Comparison of ENCODE assay signal across 1 cellular context in genomic region chr14:23056257-23056955, GRCh38.
TF ChIP-seq lines count a peak whose summit lies in the region.

No MANE protein-coding gene starts in this region.

TF ChIP-seq in HepG2, 621 proteins besides CTCF, POLR2A, EP300 and RAD21 (continued from another document and continues in another):
- TF ChIP-seq ZBTB38 (CRISPR knock-in tag; IDR thresholded peaks at IDR 0.05): peak; percentile 69; the same call in 1 of the 2 replicates
- TF ChIP-seq USF2 (IDR thresholded peaks at IDR 0.05; ENCODE audit: low read depth, low read length): no peak
- no peak for TF ChIP-seq USF2 (CRISPR knock-in tag; IDR thresholded peaks at IDR 0.05; ENCODE audit: borderline replicate concordance)
- TF ChIP-seq ZNF121 (CRISPR knock-in tag; IDR thresholded peaks at IDR 0.05): no peak
- no peak for TF ChIP-seq PRDM4 (CRISPR knock-in tag; IDR thresholded peaks at IDR 0.05; ENCODE audit: borderline replicate concordance)
- TF ChIP-seq, protein P1, sequence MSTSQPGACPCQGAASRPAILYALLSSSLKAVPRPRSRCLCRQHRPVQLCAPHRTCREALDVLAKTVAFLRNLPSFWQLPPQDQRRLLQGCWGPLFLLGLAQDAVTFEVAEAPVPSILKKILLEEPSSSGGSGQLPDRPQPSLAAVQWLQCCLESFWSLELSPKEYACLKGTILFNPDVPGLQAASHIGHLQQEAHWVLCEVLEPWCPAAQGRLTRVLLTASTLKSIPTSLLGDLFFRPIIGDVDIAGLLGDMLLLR (CRISPR knock-in tag; IDR thresholded peaks at IDR 0.05): 0 out of 2 replicates have a peak, but pooled peaks have one; percentile 48
- TF ChIP-seq RXRB (CRISPR knock-in tag; IDR thresholded peaks at IDR 0.05; ENCODE audit: borderline replicate concordance): peak; percentile 63
- TF ChIP-seq POGZ (CRISPR knock-in tag; IDR thresholded peaks at IDR 0.05): no peak
- TF ChIP-seq, protein P2, sequence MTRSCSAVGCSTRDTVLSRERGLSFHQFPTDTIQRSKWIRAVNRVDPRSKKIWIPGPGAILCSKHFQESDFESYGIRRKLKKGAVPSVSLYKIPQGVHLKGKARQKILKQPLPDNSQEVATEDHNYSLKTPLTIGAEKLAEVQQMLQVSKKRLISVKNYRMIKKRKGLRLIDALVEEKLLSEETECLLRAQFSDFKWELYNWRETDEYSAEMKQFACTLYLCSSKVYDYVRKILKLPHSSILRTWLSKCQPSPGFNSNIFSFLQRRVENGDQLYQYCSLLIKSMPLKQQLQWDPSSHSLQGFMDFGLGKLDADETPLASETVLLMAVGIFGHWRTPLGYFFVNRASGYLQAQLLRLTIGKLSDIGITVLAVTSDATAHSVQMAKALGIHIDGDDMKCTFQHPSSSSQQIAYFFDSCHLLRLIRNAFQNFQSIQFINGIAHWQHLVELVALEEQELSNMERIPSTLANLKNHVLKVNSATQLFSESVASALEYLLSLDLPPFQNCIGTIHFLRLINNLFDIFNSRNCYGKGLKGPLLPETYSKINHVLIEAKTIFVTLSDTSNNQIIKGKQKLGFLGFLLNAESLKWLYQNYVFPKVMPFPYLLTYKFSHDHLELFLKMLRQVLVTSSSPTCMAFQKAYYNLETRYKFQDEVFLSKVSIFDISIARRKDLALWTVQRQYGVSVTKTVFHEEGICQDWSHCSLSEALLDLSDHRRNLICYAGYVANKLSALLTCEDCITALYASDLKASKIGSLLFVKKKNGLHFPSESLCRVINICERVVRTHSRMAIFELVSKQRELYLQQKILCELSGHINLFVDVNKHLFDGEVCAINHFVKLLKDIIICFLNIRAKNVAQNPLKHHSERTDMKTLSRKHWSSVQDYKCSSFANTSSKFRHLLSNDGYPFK (CRISPR knock-in tag; IDR thresholded peaks at IDR 0.05; ENCODE audit: borderline replicate concordance): peak; percentile 51; the same call in 1 of the 2 replicates
- no peak for TF ChIP-seq IRX3 (CRISPR knock-in tag; IDR thresholded peaks at IDR 0.05; ENCODE audit: borderline replicate concordance, low read depth)
- TF ChIP-seq NR2F2 (IDR thresholded peaks at IDR 0.05; ENCODE audit: borderline replicate concordance, low read depth): no peak
- no peak for TF ChIP-seq ZNF234 (CRISPR knock-in tag; conservative IDR thresholded peaks at IDR 0.05)
- TF ChIP-seq KDM4B (CRISPR knock-in tag; IDR thresholded peaks at IDR 0.05): peak; percentile 46; the same call in 1 of the 2 replicates
- no peak; the same call in 1 of the 2 replicates for TF ChIP-seq RFX3 (CRISPR knock-in tag; IDR thresholded peaks at IDR 0.05)
- TF ChIP-seq DMAP1 (CRISPR knock-in tag; IDR thresholded peaks at IDR 0.05): no peak; the same call in 1 of the 2 replicates
- TF ChIP-seq, protein P3, sequence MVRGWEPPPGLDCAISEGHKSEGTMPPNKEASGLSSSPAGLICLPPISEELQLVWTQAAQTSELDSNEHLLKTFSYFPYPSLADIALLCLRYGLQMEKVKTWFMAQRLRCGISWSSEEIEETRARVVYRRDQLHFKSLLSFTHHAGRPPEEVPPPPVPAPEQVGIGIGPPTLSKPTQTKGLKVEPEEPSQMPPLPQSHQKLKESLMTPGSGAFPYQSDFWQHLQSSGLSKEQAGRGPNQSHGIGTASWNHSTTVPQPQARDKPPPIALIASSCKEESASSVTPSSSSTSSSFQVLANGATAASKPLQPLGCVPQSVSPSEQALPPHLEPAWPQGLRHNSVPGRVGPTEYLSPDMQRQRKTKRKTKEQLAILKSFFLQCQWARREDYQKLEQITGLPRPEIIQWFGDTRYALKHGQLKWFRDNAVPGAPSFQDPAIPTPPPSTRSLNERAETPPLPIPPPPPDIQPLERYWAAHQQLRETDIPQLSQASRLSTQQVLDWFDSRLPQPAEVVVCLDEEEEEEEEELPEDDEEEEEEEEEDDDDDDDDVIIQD (CRISPR knock-in tag; IDR thresholded peaks at IDR 0.05; ENCODE audit: low read depth): no peak
- TF ChIP-seq, protein P4, sequence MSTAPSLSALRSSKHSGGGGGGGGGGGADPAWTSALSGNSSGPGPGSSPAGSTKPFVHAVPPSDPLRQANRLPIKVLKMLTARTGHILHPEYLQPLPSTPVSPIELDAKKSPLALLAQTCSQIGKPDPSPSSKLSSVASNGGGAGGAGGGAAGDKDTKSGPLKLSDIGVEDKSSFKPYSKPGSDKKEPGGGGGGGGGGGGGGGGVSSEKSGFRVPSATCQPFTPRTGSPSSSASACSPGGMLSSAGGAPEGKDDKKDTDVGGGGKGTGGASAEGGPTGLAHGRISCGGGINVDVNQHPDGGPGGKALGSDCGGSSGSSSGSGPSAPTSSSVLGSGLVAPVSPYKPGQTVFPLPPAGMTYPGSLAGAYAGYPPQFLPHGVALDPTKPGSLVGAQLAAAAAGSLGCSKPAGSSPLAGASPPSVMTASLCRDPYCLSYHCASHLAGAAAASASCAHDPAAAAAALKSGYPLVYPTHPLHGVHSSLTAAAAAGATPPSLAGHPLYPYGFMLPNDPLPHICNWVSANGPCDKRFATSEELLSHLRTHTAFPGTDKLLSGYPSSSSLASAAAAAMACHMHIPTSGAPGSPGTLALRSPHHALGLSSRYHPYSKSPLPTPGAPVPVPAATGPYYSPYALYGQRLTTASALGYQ (CRISPR knock-in tag; IDR thresholded peaks at IDR 0.05): no peak
- TF ChIP-seq, protein P5, sequence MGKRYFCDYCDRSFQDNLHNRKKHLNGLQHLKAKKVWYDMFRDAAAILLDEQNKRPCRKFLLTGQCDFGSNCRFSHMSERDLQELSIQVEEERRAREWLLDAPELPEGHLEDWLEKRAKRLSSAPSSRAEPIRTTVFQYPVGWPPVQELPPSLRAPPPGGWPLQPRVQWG (CRISPR knock-in tag; IDR thresholded peaks at IDR 0.05; ENCODE audit: borderline replicate concordance, low read depth): no peak
- TF ChIP-seq ZNF713 (CRISPR knock-in tag; IDR thresholded peaks at IDR 0.05): no peak
- peak; percentile 59; the same call in 1 of the 2 replicates for TF ChIP-seq ATF7-NPFF (CRISPR knock-in tag; IDR thresholded peaks at IDR 0.05; ENCODE audit: low read depth)
- no peak for TF ChIP-seq ZMAT3 (CRISPR knock-in tag; conservative IDR thresholded peaks at IDR 0.05)
- no peak; the same call in 1 of the 2 replicates for TF ChIP-seq GLI4 (CRISPR knock-in tag; IDR thresholded peaks at IDR 0.05; ENCODE audit: borderline replicate concordance)
- no peak for TF ChIP-seq ZNF292 (CRISPR knock-in tag; IDR thresholded peaks at IDR 0.05; ENCODE audit: borderline replicate concordance, low read depth)
- no peak for TF ChIP-seq ATF5 (CRISPR knock-in tag; IDR thresholded peaks at IDR 0.05; ENCODE audit: low read depth)
- no peak for TF ChIP-seq CEBPB (IDR thresholded peaks at IDR 0.05; ENCODE audit: borderline replicate concordance, low read depth, low read length)
- no peak for TF ChIP-seq SRSF1 (optimal IDR thresholded peaks at IDR 0.05; ENCODE audit: low read depth, low read length)
- TF ChIP-seq ZNF891 (CRISPR knock-in tag; IDR thresholded peaks at IDR 0.05): no peak
- TF ChIP-seq TAF15 (IDR thresholded peaks at IDR 0.05; ENCODE audit: low read depth, low read length, poor library complexity, severe bottlenecking): no peak
- TF ChIP-seq NR2F6 (IDR thresholded peaks at IDR 0.05): no peak; the same call in 1 of the 2 replicates
- TF ChIP-seq NR2F6 (CRISPR knock-in tag; IDR thresholded peaks at IDR 0.05): peak; percentile 26; the same call in 1 of the 2 replicates
- TF ChIP-seq ZNF780A (CRISPR knock-in tag; IDR thresholded peaks at IDR 0.05): no peak
- TF ChIP-seq ZNF672 (CRISPR knock-in tag; IDR thresholded peaks at IDR 0.05): no peak
- peak; percentile 62 for TF ChIP-seq ZBTB7A (CRISPR knock-in tag; IDR thresholded peaks at IDR 0.05)
- TF ChIP-seq, protein P6, sequence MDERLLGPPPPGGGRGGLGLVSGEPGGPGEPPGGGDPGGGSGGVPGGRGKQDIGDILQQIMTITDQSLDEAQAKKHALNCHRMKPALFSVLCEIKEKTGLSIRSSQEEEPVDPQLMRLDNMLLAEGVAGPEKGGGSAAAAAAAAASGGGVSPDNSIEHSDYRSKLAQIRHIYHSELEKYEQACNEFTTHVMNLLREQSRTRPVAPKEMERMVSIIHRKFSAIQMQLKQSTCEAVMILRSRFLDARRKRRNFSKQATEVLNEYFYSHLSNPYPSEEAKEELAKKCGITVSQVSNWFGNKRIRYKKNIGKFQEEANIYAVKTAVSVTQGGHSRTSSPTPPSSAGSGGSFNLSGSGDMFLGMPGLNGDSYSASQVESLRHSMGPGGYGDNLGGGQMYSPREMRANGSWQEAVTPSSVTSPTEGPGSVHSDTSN (CRISPR knock-in tag; IDR thresholded peaks at IDR 0.05): no peak
- TF ChIP-seq, protein P7, sequence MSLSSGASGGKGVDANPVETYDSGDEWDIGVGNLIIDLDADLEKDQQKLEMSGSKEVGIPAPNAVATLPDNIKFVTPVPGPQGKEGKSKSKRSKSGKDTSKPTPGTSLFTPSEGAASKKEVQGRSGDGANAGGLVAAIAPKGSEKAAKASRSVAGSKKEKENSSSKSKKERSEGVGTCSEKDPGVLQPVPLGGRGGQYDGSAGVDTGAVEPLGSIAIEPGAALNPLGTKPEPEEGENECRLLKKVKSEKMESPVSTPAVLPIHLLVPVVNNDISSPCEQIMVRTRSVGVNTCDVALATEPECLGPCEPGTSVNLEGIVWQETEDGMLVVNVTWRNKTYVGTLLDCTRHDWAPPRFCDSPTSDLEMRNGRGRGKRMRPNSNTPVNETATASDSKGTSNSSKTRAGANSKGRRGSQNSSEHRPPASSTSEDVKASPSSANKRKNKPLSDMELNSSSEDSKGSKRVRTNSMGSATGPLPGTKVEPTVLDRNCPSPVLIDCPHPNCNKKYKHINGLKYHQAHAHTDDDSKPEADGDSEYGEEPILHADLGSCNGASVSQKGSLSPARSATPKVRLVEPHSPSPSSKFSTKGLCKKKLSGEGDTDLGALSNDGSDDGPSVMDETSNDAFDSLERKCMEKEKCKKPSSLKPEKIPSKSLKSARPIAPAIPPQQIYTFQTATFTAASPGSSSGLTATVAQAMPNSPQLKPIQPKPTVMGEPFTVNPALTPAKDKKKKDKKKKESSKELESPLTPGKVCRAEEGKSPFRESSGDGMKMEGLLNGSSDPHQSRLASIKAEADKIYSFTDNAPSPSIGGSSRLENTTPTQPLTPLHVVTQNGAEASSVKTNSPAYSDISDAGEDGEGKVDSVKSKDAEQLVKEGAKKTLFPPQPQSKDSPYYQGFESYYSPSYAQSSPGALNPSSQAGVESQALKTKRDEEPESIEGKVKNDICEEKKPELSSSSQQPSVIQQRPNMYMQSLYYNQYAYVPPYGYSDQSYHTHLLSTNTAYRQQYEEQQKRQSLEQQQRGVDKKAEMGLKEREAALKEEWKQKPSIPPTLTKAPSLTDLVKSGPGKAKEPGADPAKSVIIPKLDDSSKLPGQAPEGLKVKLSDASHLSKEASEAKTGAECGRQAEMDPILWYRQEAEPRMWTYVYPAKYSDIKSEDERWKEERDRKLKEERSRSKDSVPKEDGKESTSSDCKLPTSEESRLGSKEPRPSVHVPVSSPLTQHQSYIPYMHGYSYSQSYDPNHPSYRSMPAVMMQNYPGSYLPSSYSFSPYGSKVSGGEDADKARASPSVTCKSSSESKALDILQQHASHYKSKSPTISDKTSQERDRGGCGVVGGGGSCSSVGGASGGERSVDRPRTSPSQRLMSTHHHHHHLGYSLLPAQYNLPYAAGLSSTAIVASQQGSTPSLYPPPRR (CRISPR knock-in tag; IDR thresholded peaks at IDR 0.05; ENCODE audit: borderline replicate concordance): no peak
- TF ChIP-seq, protein P8, sequence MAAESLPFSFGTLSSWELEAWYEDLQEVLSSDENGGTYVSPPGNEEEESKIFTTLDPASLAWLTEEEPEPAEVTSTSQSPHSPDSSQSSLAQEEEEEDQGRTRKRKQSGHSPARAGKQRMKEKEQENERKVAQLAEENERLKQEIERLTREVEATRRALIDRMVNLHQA (CRISPR knock-in tag; IDR thresholded peaks at IDR 0.05): no peak
- TF ChIP-seq ZNF619 (CRISPR knock-in tag; IDR thresholded peaks at IDR 0.05): peak; percentile 82; the same call in 1 of the 2 replicates
- TF ChIP-seq ZNF143 (CRISPR knock-in tag; IDR thresholded peaks at IDR 0.05): no peak
- peak; percentile 74 for TF ChIP-seq ZNF761 (CRISPR knock-in tag; conservative IDR thresholded peaks at IDR 0.05)
- no peak for TF ChIP-seq BRCA1 (CRISPR knock-in tag; IDR thresholded peaks at IDR 0.05)
- TF ChIP-seq CENPT (CRISPR knock-in tag; IDR thresholded peaks at IDR 0.05; ENCODE audit: low read depth): no peak
- no peak; the same call in 1 of the 2 replicates for TF ChIP-seq NRL (CRISPR knock-in tag; IDR thresholded peaks at IDR 0.05; ENCODE audit: borderline replicate concordance)
